In the genomic region with DNA sequence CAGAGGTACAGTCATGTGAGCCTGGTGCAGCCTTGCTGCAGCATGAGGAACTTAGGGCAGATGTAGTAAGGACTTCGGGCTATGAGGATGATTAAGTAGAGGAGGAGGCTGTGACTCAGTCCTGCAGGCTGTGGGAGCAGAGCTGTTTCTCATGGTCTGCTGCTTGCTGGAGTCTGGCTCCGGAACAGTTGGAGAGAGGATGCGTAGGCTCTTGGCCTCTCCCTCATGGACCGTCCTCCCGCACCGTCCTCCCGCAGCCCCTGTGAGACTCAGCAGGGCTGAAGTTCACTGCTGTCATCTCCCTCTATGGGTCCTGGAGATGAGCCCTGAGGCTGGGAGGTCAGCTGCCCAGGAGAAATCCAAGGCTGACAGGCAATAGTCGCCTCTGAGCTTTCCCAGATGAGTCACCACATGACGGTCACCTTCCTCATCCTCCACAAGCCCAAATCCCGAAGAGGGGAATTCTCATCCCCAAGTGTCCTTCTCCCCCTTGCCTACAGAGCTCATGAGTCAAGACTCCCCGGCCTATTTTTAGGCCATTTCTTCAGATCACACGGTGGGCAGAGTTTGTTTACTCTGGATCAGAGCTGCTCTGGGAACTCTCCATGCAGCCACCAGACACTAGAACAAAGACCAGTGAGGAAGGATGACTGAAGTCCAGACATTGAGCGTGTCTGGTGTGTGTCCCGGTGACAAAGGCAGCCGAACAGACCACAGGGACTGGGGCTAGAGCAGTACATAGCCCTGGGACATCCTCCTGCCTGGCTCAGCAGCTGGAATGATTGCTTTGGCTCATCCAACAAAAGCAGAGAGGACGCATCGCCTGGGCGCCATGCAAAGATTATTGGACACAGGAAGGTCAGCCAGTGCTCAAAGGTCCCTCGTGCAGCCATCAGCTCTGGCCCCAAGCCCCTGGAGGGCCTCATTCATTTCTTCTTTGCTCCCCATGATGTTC, we compare ENCODE assay signal across 8 cellular contexts.
A peak's percentile ranks its signal among the peaks of the same experiment; 100 is the strongest.
DNase-seq lines count a peak whose midpoint lies in the region; ATAC-seq and TF ChIP-seq lines count a peak whose summit lies in the region.
"Not testable (repeated sequence)": the region's sequence is repeated elsewhere in the genome, so short reads cannot be mapped to it uniquely, and the experiment has no call there.

No MANE protein-coding gene starts in this region.

- DNase-seq in A172 (ENCODE audit: low spot score) (peak; percentile 98), GM04503 (ENCODE audit: low read depth) (peak; percentile 75), astrocyte of the cerebellum (ENCODE audit: low read depth) (peak; percentile 50), epithelial cell of proximal tubule (ENCODE audit: low read depth) (peak; percentile 77), skeletal muscle cell (ENCODE audit: low read depth) (peak; percentile 69)
- DNase-seq in left cardiac atrium, result not testable (repeated sequence)

- not testable (repeated sequence) for H3K4me3 ChIP-seq in astrocyte of the cerebellum (ENCODE audit: low read depth, low read length); epithelial cell of proximal tubule (ENCODE audit: low read depth, low read length); mesodermal cell (ENCODE audit: extremely low read depth, insufficient read depth, low read length, poor library complexity, severe bottlenecking); skeletal muscle cell (ENCODE audit: low read depth, low read length)

- not testable (repeated sequence) for H3K9me3 ChIP-seq in mesodermal cell (ENCODE audit: control insufficient read depth, low read length)

- in situ Hi-C loops in astrocyte of the cerebellum (cut with HindIII; ENCODE audit: low sequenced_read_pairs), result not testable (repeated sequence)

- intact Hi-C loops in left cardiac atrium (cut with DNase I), result not testable (repeated sequence)

- ATAC-seq in left cardiac atrium, result peak; percentile 48 to 73

- not testable (repeated sequence) for TF ChIP-seq CTCF in astrocyte of the cerebellum (IDR thresholded peaks at IDR 0.05; ENCODE audit: low read depth, low read length, missing control alignments); epithelial cell of proximal tubule (conservative IDR thresholded peaks at IDR 0.05; ENCODE audit: low read depth, low read length)

- peaks cover 15% of the 10 kb centered on the region for H3K4me1 ChIP-seq in mesodermal cell (ENCODE audit: control insufficient read depth, insufficient read depth, low read length, poor library complexity, severe bottlenecking)

- peak overlapping the region; percentile 76 for H3K27ac ChIP-seq in mesodermal cell (ENCODE audit: low read depth, low read length, severe bottlenecking)

- WGBS in mesodermal cell (ENCODE audit: insufficient coverage in 2 of 2), 2 experiments, result 77 to 93% methylated on average over 3 to 8 of the region's 19 CpGs

- not testable (repeated sequence) for H3K36me3 ChIP-seq in mesodermal cell (ENCODE audit: control insufficient read depth, insufficient read depth, low read length)

TF ChIP-seq in PFSK-1, 5 proteins besides CTCF, POLR2A, EP300 and RAD21:
- TF ChIP-seq POLR2AphosphoS5 (IDR thresholded peaks at IDR 0.05; ENCODE audit: low read depth, low read length), result peak; percentile 31; the same call in 1 of the 2 replicates
